Comparison of ENCODE assay signal across 8 cellular contexts in the genomic region with DNA sequence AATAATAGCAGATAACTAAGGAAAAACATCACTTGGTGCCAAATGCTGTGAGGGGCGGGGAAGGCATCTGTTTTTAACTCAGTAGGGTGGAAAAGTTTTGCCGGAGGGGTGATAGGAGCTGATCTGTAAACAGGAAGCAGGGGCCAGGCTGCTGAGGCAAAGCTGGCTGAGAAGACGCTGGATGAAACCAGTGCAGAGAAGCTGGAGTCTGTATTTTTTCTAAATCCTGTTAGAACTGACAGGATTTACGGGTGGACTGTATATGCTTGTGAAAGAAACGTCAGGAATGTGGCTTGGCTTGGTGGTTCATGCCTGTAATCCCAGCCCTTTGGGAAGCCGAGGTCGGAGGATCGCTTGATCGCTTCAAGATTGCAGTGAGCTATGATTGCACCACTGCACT. TPM values are rescaled to one million over a fixed set of nuclear protein-coding genes. Genes with fewer than 3 reads are reported as not detected.
A peak's percentile ranks its signal among the peaks of the same experiment; 100 is the strongest.
DNase-seq lines count a peak whose midpoint lies in the region; ATAC-seq and TF ChIP-seq lines count a peak whose summit lies in the region.

No MANE protein-coding gene starts in this region.

- no peak overlapping the region for H3K4me3 ChIP-seq in cardiac fibroblast (replicated peaks in 1 of 2; ENCODE audit: low read depth in 2 of 2, low read length in 2 of 2)
- peak overlapping the region; percentile 13 to 14 for H3K4me3 ChIP-seq in tibial artery
- H3K4me3 ChIP-seq in dorsolateral prefrontal cortex: peak overlapping the region in 4 of 59 donors; percentile 5 to 14 (median 10)

- CTCF ChIA-PET in GM10248 (lab: Yijun Ruan, JAX): interaction anchor here (0.9 to 12.0 kb wide), 2 partner anchors 14 to 23 kb away, joined by 3 to 122 read pairs; no protein-coding TSS in a partner anchor

- TF ChIP-seq CTCF in cardiac fibroblast (IDR thresholded peaks at IDR 0.05; ENCODE audit: low read depth, low read length) (no peak), tibial artery (IDR thresholded peaks at IDR 0.05) (no peak), dorsolateral prefrontal cortex (IDR thresholded peaks at IDR 0.05 in 54 of 56, conservative IDR thresholded peaks at IDR 0.05 in 2 of 56; ENCODE audit: low read depth in 1 of 56, partially characterized antibody in 56 of 56) (no peak), GM10248 (IDR thresholded peaks at IDR 0.05; ENCODE audit: control extremely low read depth, extremely low read depth, low read depth, missing control alignments) (no peak)

- no peaks in the 10 kb centered on the region for H3K27me3 Mint-ChIP-seq in activated T-cell treated with anti-CD3 and anti-CD28 coated beads, Interleukin-2, amount 50 U/mL, for 72 hours (ENCODE audit: low read depth)

- peaks cover 0 to 30% (median 5%) of the 10 kb centered on the region in 3 donors for H3K36me3 ChIP-seq in tibial artery

- ATAC-seq in activated T-cell treated with anti-CD3 and anti-CD28 coated beads, Interleukin-2, amount 50 U/mL, for 72 hours (replicated peaks in 1 of 2): no peak
- no peak for ATAC-seq in HG02759 (IDR thresholded peaks at IDR 0.05; ENCODE audit: unreplicated experiment)

- H3K27me3 ChIP-seq in tibial artery (no peaks in the 10 kb centered on the region), dorsolateral prefrontal cortex (no peaks in the 10 kb centered on the region)

- no peak for DNase-seq in activated T-cell treated with anti-CD3 and anti-CD28 coated beads, Interleukin-2, amount 50 U/mL, for 72 hours
- DNase-seq in activated T-cell treated with anti-CD3 and anti-CD28 coated beads for 4 hours: no peak
- peak; percentile 13 to 76 for DNase-seq in cardiac fibroblast (ENCODE audit: low read depth in 2 of 2)
- DNase-seq in left kidney (ENCODE audit: low read depth, low spot score): peak; percentile 73
- no peak for DNase-seq in tibial artery
- no peak for DNase-seq in dorsolateral prefrontal cortex
- DNase-seq in GM10248 (ENCODE audit: extremely low spot score): no peak

- no peaks in the 10 kb centered on the region for H3K9me3 Mint-ChIP-seq in activated T-cell treated with anti-CD3 and anti-CD28 coated beads, Interleukin-2, amount 50 U/mL, for 72 hours

- H3K27ac ChIP-seq in tibial artery (peak overlapping the region; percentile 48 to 58), dorsolateral prefrontal cortex (peak overlapping the region in 8 of 59 donors; percentile 5 to 43 (median 14))

- peak overlapping the region; percentile 31 to 47 for H3K4me3 Mint-ChIP-seq in activated T-cell treated with anti-CD3 and anti-CD28 coated beads, Interleukin-2, amount 50 U/mL, for 72 hours

- intact Hi-C loops in tibial artery (cut with DNase I; ENCODE audit: low total_unique reads): no loop called here
- intact Hi-C loops in dorsolateral prefrontal cortex (cut with DNase I): no loop called here

- peak overlapping the region; percentile 54 for H3K27ac Mint-ChIP-seq in activated T-cell treated with anti-CD3 and anti-CD28 coated beads, Interleukin-2, amount 50 U/mL, for 72 hours

- POLR2A ChIA-PET in GM10248 (lab: Yijun Ruan, JAX): no interaction called here

- H3K4me1 Mint-ChIP-seq in activated T-cell treated with anti-CD3 and anti-CD28 coated beads, Interleukin-2, amount 50 U/mL, for 72 hours (ENCODE audit: low read depth): peaks cover 72% of the 10 kb centered on the region

- H3K36me3 Mint-ChIP-seq in activated T-cell treated with anti-CD3 and anti-CD28 coated beads, Interleukin-2, amount 50 U/mL, for 72 hours (ENCODE audit: insufficient read depth in 2 of 2): peaks cover 3 to 6% of the 10 kb centered on the region in 2 donors

- no peaks in the 10 kb centered on the region for H3K9me3 ChIP-seq in tibial artery

- H3K4me1 ChIP-seq in tibial artery: peaks cover 0 to 37% (median 22%) of the 10 kb centered on the region in 4 donors

RNA-seq across cellular contexts. Expression of gene PCMTD2, which starts 5.6 kb away (rescaled TPM):
- total RNA-seq in activated T-cell treated with anti-CD3 and anti-CD28 coated beads, Interleukin-2, amount 50 U/mL, for 72 hours: 10 to 100 TPM; 52.8 to 67.8 TPM
- total RNA-seq in dorsolateral prefrontal cortex: 100 to 1,000 TPM in 58 of 120 experiments, 10 to 100 TPM in 62; 66.2 to 152 (median 98.4) TPM

Comparison
In these comparisons a context has a peak if more than half of its experiments do, and no peak if none do; other contexts are left out.
1. DNase-seq: peak in cardiac fibroblast (2 of 2) and left kidney (single experiment); none in activated T-cell treated with anti-CD3 and anti-CD28 coated beads, Interleukin-2, amount 50 U/mL, for 72 hours (0 of 2), activated T-cell treated with anti-CD3 and anti-CD28 coated beads for 4 hours (single experiment), tibial artery (0 of 2), dorsolateral prefrontal cortex (0 of 10) and GM10248 (single experiment).
2. H3K4me3 ChIP-seq: peak in tibial artery (2 of 2); none in cardiac fibroblast (0 of 2).